12 cellular contexts compared by ENCODE assay signal in genomic region chr16:10754941-10755340, GRCh38. TPM values are rescaled to one million over a fixed set of nuclear protein-coding genes. Genes with fewer than 3 reads are reported as not detected.
DNase-seq lines count a peak whose midpoint lies in the region; ATAC-seq and TF ChIP-seq lines count a peak whose summit lies in the region.
"Had no signal": no experiment of that assay in that cellular context is flagged by ENCODE, and none has a peak within 500 bp of the region (broad histone marks: within the 10 kb centered on the region; RNA-seq: fewer than 3 reads in every experiment).

No MANE protein-coding gene starts in this region.

- peaks cover 10% of the 10 kb centered on the region for H3K36me3 Mint-ChIP-seq in neural crest cell (ENCODE audit: low read depth)

- H3K9me3 Mint-ChIP-seq in neural crest cell = no peaks in the 10 kb centered on the region
- H3K9me3 Mint-ChIP-seq: naive B cell had no signal

- no peak overlapping the region for H3K4me3 Mint-ChIP-seq in neural crest cell

- ATAC-seq in GM18502 (IDR thresholded peaks at IDR 0.05; ENCODE audit: poor library complexity, unreplicated experiment) = no peak

- no peak overlapping the region for H3K4me3 ChIP-seq in astrocyte of the cerebellum (ENCODE audit: low read depth, low read length)
- no peak overlapping the region for H3K4me3 ChIP-seq in H7 (ENCODE audit: insufficient read depth, low read depth, low read length)
- H3K4me3 ChIP-seq: SJCRH30 had no signal

- no peak for TF ChIP-seq CTCF in astrocyte of the cerebellum (IDR thresholded peaks at IDR 0.05; ENCODE audit: low read depth, low read length, missing control alignments)
- no peak for TF ChIP-seq CTCF in neural crest cell (conservative IDR thresholded peaks at IDR 0.05)

- in situ Hi-C loops in astrocyte of the cerebellum (cut with HindIII; ENCODE audit: low sequenced_read_pairs) = no loop called here

- H3K27me3 Mint-ChIP-seq in neural crest cell (ENCODE audit: low read depth) = no peaks in the 10 kb centered on the region
- H3K27me3 Mint-ChIP-seq: naive B cell had no signal

- H3K4me1 Mint-ChIP-seq in neural crest cell = no peaks in the 10 kb centered on the region

- DNase-seq in EH (ENCODE audit: low read depth) (peak; percentile 71), LHCN-M2 (ENCODE audit: low read depth) (peak; percentile 76), astrocyte of the cerebellum (ENCODE audit: low read depth) (peak; percentile 46), neural crest cell (ENCODE audit: low read depth, low spot score) (no peak), hypothalamus (lab: John Stamatoyannopoulos, UW) (no peak), NCI-H2227 (lab: John Stamatoyannopoulos, UW; ENCODE audit: unreplicated experiment) (no peak), H7 (no peak)
- DNase-seq: naive B cell, NCI-H446, SJCRH30, small intestine had no signal

- H3K27me3 ChIP-seq in H7 (ENCODE audit: control insufficient read depth, insufficient read depth, low read length) = no peaks in the 10 kb centered on the region
- H3K27me3 ChIP-seq: SJCRH30 had no signal

- peak overlapping the region; percentile 35 for H3K27ac Mint-ChIP-seq in neural crest cell (ENCODE audit: unreplicated experiment)

- peaks cover 14% of the 10 kb centered on the region for H3K36me3 ChIP-seq in H7 (replicated peaks; ENCODE audit: control insufficient read depth, insufficient read depth, low read length)

RNA-seq across cellular contexts. Expression of gene NUBP1, which starts 11.3 kb away (rescaled TPM):
- 23.6 and 28.3 TPM in 2 replicates for total RNA-seq in LHCN-M2 (2014; rRNA removed)
- 34.4 TPM for polyA plus RNA-seq in LHCN-M2 (2012)
- 32.9 and 38.6 TPM in 2 replicates for total RNA-seq in neural crest cell
- 21.3 and 30.3 TPM in 2 replicates for total RNA-seq in H7 (2014; rRNA removed; shearing (Covaris generic))

Comparison
In these comparisons a context has a peak if more than half of its experiments do, and no peak if none do; other contexts are left out.
1. DNase-seq: peak in EH (single experiment), LHCN-M2 (single experiment) and astrocyte of the cerebellum (single experiment); none in neural crest cell (single experiment), hypothalamus (0 of 51), NCI-H2227 (single experiment) and H7 (single experiment).